1 cellular context compared by ENCODE assay signal in genomic region chr4:92091335-92091734, GRCh38.
TF ChIP-seq lines count a peak whose summit lies in the region.

No MANE protein-coding gene starts in this region.

TF ChIP-seq in IMR-90, 13 proteins besides CTCF, POLR2A, EP300 and RAD21:
- TF ChIP-seq USF2 (IDR thresholded peaks at IDR 0.05; ENCODE audit: low read depth, low read length) (no peak), RFX5 (IDR thresholded peaks at IDR 0.05; ENCODE audit: low read depth, low read length) (no peak), NFE2L2 (IDR thresholded peaks at IDR 0.05; ENCODE audit: low read depth, low read length) (no peak)
TF ChIP-seq in IMR-90: peak in this region for 0.
